Comparison of ENCODE assay signal across 20 cellular contexts in the genomic region with DNA sequence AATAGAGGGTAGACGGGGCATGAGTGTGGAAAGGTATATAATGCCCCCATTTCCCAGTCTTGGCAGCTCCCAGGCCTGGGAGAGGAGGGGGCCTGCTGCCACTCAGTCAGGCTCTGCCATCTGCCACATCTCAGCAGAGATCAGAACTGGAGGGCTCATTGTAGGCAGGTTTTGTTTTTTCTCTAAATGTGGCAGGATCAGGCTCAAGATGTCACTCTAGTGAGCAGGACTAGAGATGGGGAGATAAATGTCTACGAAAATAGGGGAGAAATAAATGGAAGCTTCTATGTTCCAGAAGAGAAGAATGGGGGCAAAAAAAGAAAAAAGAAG. TPM values are rescaled to one million over a fixed set of nuclear protein-coding genes. Genes with fewer than 3 reads are reported as not detected.
"Had no signal": no experiment of that assay in that cellular context is flagged by ENCODE, and none has a peak within 500 bp of the region (broad histone marks: within the 10 kb centered on the region; RNA-seq: fewer than 3 reads in every experiment).

No MANE protein-coding gene starts in this region.

- H3K9me3 Mint-ChIP-seq: activated naive CD4-positive, alpha-beta T cell treated with anti-CD3 and anti-CD28 coated beads for 36 hours; activated naive CD8-positive, alpha-beta T cell treated with anti-CD3 and anti-CD28 coated beads, Interleukin-2, amount 50 U/mL, for 24 hours; natural killer cell treated with Interleukin-12 subunit alpha and Interleukin-12 subunit beta and Interleukin-15 and Interleukin-18, amount 100 ng/mL, for 72 hours had no signal

- H3K9me3 ChIP-seq: prostate gland, suprapubic skin, upper lobe of right lung had no signal

- ATAC-seq: activated naive CD8-positive, alpha-beta T cell treated with anti-CD3 and anti-CD28 coated beads, Interleukin-2, amount 50 U/mL, for 24 hours; foreskin keratinocyte; left ventricle myocardium superior; natural killer cell treated with Interleukin-12 subunit alpha and Interleukin-12 subunit beta and Interleukin-15 and Interleukin-18, amount 100 ng/mL, for 72 hours; stimulated activated naive CD8-positive, alpha-beta T cell treated with anti-CD3 and anti-CD28 coated beads, Interleukin-15, Interleukin-2, amounts not matched to agents 100 U/mL and 50 U/mL, for 24 hours; upper lobe of right lung had no signal

- DNase-seq: activated CD4-positive, CD25-positive, alpha-beta regulatory T cell treated with anti-CD3 and anti-CD28 coated beads, Interleukin-2, amount 50 U/mL, for 72 hours; activated naive CD4-positive, alpha-beta T cell treated with anti-CD3 and anti-CD28 coated beads for 36 hours; activated naive CD8-positive, alpha-beta T cell treated with anti-CD3 and anti-CD28 coated beads, Interleukin-2, amount 50 U/mL, for 24 hours; activated T-cell treated with anti-CD3 and anti-CD28 coated beads for 4 hours; cortex of kidney; effector CD8-positive, alpha-beta T cell; foreskin keratinocyte; left ventricle myocardium superior; mesenchymal stem cell; occipital lobe; right cardiac atrium; small intestine; stimulated activated CD4-positive, alpha-beta T cell treated with anti-CD3 and anti-CD28 coated beads, Interleukin-4, amount 100 ng/mL, for 24 hours; stimulated activated naive CD8-positive, alpha-beta T cell treated with anti-CD3 and anti-CD28 coated beads, Interleukin-15, Interleukin-2, amounts not matched to agents 100 U/mL and 50 U/mL, for 24 hours; upper lobe of right lung had no signal

- H3K27ac Mint-ChIP-seq: activated naive CD4-positive, alpha-beta T cell treated with anti-CD3 and anti-CD28 coated beads for 36 hours; activated naive CD8-positive, alpha-beta T cell treated with anti-CD3 and anti-CD28 coated beads, Interleukin-2, amount 50 U/mL, for 24 hours; natural killer cell treated with Interleukin-12 subunit alpha and Interleukin-12 subunit beta and Interleukin-15 and Interleukin-18, amount 100 ng/mL, for 72 hours had no signal

- H3K36me3 ChIP-seq: prostate gland had no signal

- H3K27me3 Mint-ChIP-seq: activated naive CD8-positive, alpha-beta T cell treated with anti-CD3 and anti-CD28 coated beads, Interleukin-2, amount 50 U/mL, for 24 hours; natural killer cell treated with Interleukin-12 subunit alpha and Interleukin-12 subunit beta and Interleukin-15 and Interleukin-18, amount 100 ng/mL, for 72 hours had no signal

- H3K27me3 ChIP-seq: foreskin keratinocyte, suprapubic skin, upper lobe of right lung had no signal

- H3K36me3 Mint-ChIP-seq: natural killer cell treated with Interleukin-12 subunit alpha and Interleukin-12 subunit beta and Interleukin-15 and Interleukin-18, amount 100 ng/mL, for 72 hours had no signal

- H3K27ac ChIP-seq: foreskin keratinocyte, prostate gland, suprapubic skin, upper lobe of right lung had no signal

- H3K4me3 ChIP-seq: prostate gland, suprapubic skin, upper lobe of right lung had no signal

- H3K4me3 Mint-ChIP-seq: activated naive CD4-positive, alpha-beta T cell treated with anti-CD3 and anti-CD28 coated beads for 36 hours; activated naive CD8-positive, alpha-beta T cell treated with anti-CD3 and anti-CD28 coated beads, Interleukin-2, amount 50 U/mL, for 24 hours; natural killer cell treated with Interleukin-12 subunit alpha and Interleukin-12 subunit beta and Interleukin-15 and Interleukin-18, amount 100 ng/mL, for 72 hours had no signal

- H3K4me1 Mint-ChIP-seq: activated naive CD8-positive, alpha-beta T cell treated with anti-CD3 and anti-CD28 coated beads, Interleukin-2, amount 50 U/mL, for 24 hours had no signal

- H3K4me1 ChIP-seq: foreskin keratinocyte, prostate gland, upper lobe of right lung had no signal

RNA-seq across cellular contexts. Expression of gene NXPH3, which starts 13.8 kb away (rescaled TPM):
- total RNA-seq: kidney epithelial cell; natural killer cell treated with Interleukin-12 subunit alpha and Interleukin-12 subunit beta and Interleukin-15 and Interleukin-18, amount 100 ng/mL, for 72 hours; T-helper 1 cell treated with Interleukin-12 subunit alpha and Interleukin-12 subunit beta and Interleukin-4 antibody, amounts not matched to agents 30 ng/mL and 1 ng/mL, for 36 hours had no signal
